Comparison of ENCODE assay signal across 1 cellular context in the genomic region with DNA sequence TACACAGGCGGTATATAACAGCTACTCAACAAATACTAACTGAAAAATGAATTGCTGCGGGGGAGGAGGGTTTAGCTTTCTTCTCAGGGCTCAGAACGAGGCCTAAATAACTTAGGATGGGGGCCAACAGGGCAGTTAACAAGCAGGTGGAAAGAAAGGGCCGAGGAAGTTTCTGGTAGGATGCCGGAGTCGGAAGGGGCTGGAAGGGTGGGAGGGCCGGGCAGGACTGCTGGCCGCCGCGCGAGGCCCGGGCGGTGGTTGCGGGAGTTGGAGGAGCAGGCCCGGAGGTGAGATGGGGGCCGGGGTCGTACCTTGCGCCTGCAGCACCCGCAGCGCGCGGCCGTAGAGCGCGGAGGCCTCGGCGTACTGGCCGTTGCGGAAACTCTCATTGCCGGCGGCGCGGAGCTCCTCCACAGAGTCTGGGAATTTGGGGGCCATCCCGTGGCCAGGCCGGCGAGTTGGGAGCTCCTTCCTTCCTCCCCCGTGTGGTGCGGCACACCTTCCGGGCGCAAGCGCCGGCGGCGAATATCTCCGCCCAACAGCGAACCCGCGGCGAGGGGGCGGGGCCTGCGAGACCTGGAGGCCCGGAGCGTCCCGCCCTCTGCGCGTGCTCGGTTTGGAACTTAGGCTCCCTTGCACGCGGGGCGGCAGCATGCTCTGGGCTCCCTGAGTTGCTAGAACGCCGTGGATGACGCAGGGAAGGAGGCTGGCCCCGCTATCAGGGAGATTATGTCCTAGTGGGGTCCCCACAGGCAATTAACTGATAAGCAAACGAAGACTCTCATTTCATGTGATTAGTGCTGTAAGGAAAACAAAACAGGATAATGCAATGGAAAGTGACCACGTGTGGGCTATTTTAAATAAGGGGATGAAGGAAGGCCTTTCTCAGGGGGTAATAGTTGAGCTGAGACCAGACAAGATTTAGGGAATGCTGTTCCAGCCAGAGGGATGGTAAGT.
A peak's percentile ranks its signal among the peaks of the same experiment; 100 is the strongest.
TF ChIP-seq lines count a peak whose summit lies in the region.

TSS of gene TOMM34 (minus strand) at position 502 of the 957 bp plus-strand sequence. CDS start at position 438, 64 bp downstream.

TF ChIP-seq in GM12878, 131 proteins besides CTCF, POLR2A, EP300 and RAD21 (continued from another document):
- TF ChIP-seq E4F1 (IDR thresholded peaks at IDR 0.05; ENCODE audit: borderline replicate concordance, partially characterized antibody) (peak; percentile 13), NR2C1 (IDR thresholded peaks at IDR 0.05) (no peak), CREM (IDR thresholded peaks at IDR 0.05; ENCODE audit: low read depth) (peak; percentile 47; the same call in 1 of the 2 replicates), ASH2L (IDR thresholded peaks at IDR 0.05; ENCODE audit: borderline replicate concordance, low read depth) (no peak), BHLHE40 (IDR thresholded peaks at IDR 0.05; ENCODE audit: borderline replicate concordance in 1 of 2, low read depth in 2 of 2, low read length in 1 of 2) (peak; percentile 87 to 95), EED (IDR thresholded peaks at IDR 0.05; ENCODE audit: low read depth) (peak; percentile 55; the same call in 1 of the 2 replicates), MEF2B (IDR thresholded peaks at IDR 0.05; ENCODE audit: partially characterized antibody, poor library complexity, severe bottlenecking) (no peak), PBX3 (IDR thresholded peaks at IDR 0.05; ENCODE audit: insufficient replicate concordance, low read depth, low read length) (no peak), ZNF622 (IDR thresholded peaks at IDR 0.05) (no peak), EGR1 (IDR thresholded peaks at IDR 0.05; ENCODE audit: borderline replicate concordance in 1 of 2, low read depth in 2 of 2, low read length in 2 of 2) (peak in 1 of 2 experiments; percentile 73; a peak in 2 of 3 replicates), REST (IDR thresholded peaks at IDR 0.05; ENCODE audit: low read depth, low read length) (no peak), NR2F1 (conservative IDR thresholded peaks at IDR 0.05) (no peak; the same call in 1 of the 2 replicates), ZNF24 (IDR thresholded peaks at IDR 0.05) (no peak), JUND (IDR thresholded peaks at IDR 0.05; ENCODE audit: low read depth, low read length) (peak; percentile 20; the same call in 1 of the 2 replicates), SMC3 (IDR thresholded peaks at IDR 0.05; ENCODE audit: borderline replicate concordance, low read length) (no peak), E2F8 (IDR thresholded peaks at IDR 0.05; ENCODE audit: low read depth, partially characterized antibody) (no peak), ETV6 (conservative IDR thresholded peaks at IDR 0.05 in 1 of 2, IDR thresholded peaks at IDR 0.05 in 1 of 2; ENCODE audit: borderline replicate concordance in 1 of 2, low read depth in 1 of 2) (no peak), USF2 (IDR thresholded peaks at IDR 0.05; ENCODE audit: borderline replicate concordance, low read depth, low read length) (no peak), POU2F2 (IDR thresholded peaks at IDR 0.05; ENCODE audit: borderline replicate concordance, low read depth, low read length) (no peak)
- TF ChIP-seq, protein P1, sequence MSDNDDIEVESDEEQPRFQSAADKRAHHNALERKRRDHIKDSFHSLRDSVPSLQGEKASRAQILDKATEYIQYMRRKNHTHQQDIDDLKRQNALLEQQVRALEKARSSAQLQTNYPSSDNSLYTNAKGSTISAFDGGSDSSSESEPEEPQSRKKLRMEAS (IDR thresholded peaks at IDR 0.05; ENCODE audit: low read depth, low read length), result peak; percentile 90
- TF ChIP-seq, protein P2, sequence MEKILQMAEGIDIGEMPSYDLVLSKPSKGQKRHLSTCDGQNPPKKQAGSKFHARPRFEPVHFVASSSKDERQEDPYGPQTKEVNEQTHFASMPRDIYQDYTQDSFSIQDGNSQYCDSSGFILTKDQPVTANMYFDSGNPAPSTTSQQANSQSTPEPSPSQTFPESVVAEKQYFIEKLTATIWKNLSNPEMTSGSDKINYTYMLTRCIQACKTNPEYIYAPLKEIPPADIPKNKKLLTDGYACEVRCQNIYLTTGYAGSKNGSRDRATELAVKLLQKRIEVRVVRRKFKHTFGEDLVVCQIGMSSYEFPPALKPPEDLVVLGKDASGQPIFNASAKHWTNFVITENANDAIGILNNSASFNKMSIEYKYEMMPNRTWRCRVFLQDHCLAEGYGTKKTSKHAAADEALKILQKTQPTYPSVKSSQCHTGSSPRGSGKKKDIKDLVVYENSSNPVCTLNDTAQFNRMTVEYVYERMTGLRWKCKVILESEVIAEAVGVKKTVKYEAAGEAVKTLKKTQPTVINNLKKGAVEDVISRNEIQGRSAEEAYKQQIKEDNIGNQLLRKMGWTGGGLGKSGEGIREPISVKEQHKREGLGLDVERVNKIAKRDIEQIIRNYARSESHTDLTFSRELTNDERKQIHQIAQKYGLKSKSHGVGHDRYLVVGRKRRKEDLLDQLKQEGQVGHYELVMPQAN (conservative IDR thresholded peaks at IDR 0.05), result peak; percentile 76; the same call in 1 of the 2 replicates
